In genomic region chr12:25056486-25057130, GRCh38 we compare ENCODE assay signal across 14 cellular contexts.
A peak's percentile ranks its signal among the peaks of the same experiment; 100 is the strongest.
DNase-seq lines count a peak whose midpoint lies in the region; ATAC-seq lines count a peak whose summit lies in the region.
"Had no signal": no experiment of that assay in that cellular context is flagged by ENCODE, and none has a peak within 500 bp of the region (broad histone marks: within the 10 kb centered on the region; RNA-seq: fewer than 3 reads in every experiment).

No MANE protein-coding gene starts in this region.

- CTCF ChIA-PET in CD8-positive, alpha-beta memory T cell (lab: Charles Lee): interaction anchor here (1.0 kb wide), 1 partner anchor 138 kb away, joined by 3 read pairs; the partner anchor contains the start of genes DNAI7 and ETFRF1

- no peak overlapping the region for H3K27ac ChIP-seq in CD8-positive, alpha-beta memory T cell (ENCODE audit: low read depth, low read length)
- H3K27ac ChIP-seq in substantia nigra (ENCODE audit: low read depth, low read length, poor library complexity, severe bottlenecking): no peak overlapping the region
- H3K27ac ChIP-seq: heart right ventricle, stomach had no signal

- peak overlapping the region; percentile 22 for H3K4me3 ChIP-seq in CD8-positive, alpha-beta memory T cell (ENCODE audit: low read length)
- H3K4me3 ChIP-seq: stomach had no signal

- peaks cover 0 to 3% of the 10 kb centered on the region in 2 donors for H3K27me3 Mint-ChIP-seq in CD8-positive, alpha-beta memory T cell
- H3K27me3 Mint-ChIP-seq in immature natural killer cell (ENCODE audit: low read depth in 3 of 3): peaks cover 4 to 16% (median 12%) of the 10 kb centered on the region in 3 donors

- H3K9me3 Mint-ChIP-seq in CD8-positive, alpha-beta memory T cell: no peaks in the 10 kb centered on the region
- no peaks in the 10 kb centered on the region for H3K9me3 Mint-ChIP-seq in immature natural killer cell

- peaks cover 43% of the 10 kb centered on the region for H3K4me1 ChIP-seq in CD8-positive, alpha-beta memory T cell (ENCODE audit: insufficient read depth, low read length)

- POLR2A ChIA-PET in CD8-positive, alpha-beta memory T cell (lab: Charles Lee): no interaction called here

- no peak for DNase-seq in CD8-positive, alpha-beta memory T cell
- DNase-seq in RPMI8226 (peak; percentile 55), immature natural killer cell (no peak), DMS114 treated with DMSO at 0.1 percent for 48 hours (lab: John Stamatoyannopoulos, UW; ENCODE audit: unreplicated experiment) (no peak), T-helper 9 cell (no peak), NCI-H187 (lab: John Stamatoyannopoulos, UW) (no peak), substantia nigra (lab: John Stamatoyannopoulos, UW) (no peak)
- DNase-seq: heart right ventricle; NCI-H1048; NCI-H510A treated with DMSO at 0.1 percent for 48 hours; posterior cingulate gyrus; stimulated activated CD4-positive, alpha-beta T cell treated with anti-CD3 and anti-CD28 coated beads, Interleukin-2, amount 100 ng/mL, for 24 hours; stomach had no signal

- H3K4me1 Mint-ChIP-seq in CD8-positive, alpha-beta memory T cell: peaks cover 52 to 72% (median 72%) of the 10 kb centered on the region in 3 donors
- peaks cover 69 to 82% of the 10 kb centered on the region in 2 donors for H3K4me1 Mint-ChIP-seq in immature natural killer cell

- H3K36me3 Mint-ChIP-seq in CD8-positive, alpha-beta memory T cell: peaks cover 0 to 22% (median 2%) of the 10 kb centered on the region in 3 donors
- H3K36me3 Mint-ChIP-seq in immature natural killer cell: no peaks in the 10 kb centered on the region

- no peaks in the 10 kb centered on the region for H3K36me3 ChIP-seq in CD8-positive, alpha-beta memory T cell (ENCODE audit: insufficient read depth, low read length)
- H3K36me3 ChIP-seq: heart right ventricle, stomach had no signal

- peak overlapping the region; percentile 64 to 91 (median 80) for H3K4me3 Mint-ChIP-seq in CD8-positive, alpha-beta memory T cell
- peak overlapping the region; percentile 78 to 90 (median 85) for H3K4me3 Mint-ChIP-seq in immature natural killer cell

- no peaks in the 10 kb centered on the region for H3K27me3 ChIP-seq in CD8-positive, alpha-beta memory T cell (ENCODE audit: insufficient read depth, low read length, poor library complexity, severe bottlenecking)
- H3K27me3 ChIP-seq: heart right ventricle, stomach had no signal

- no peaks in the 10 kb centered on the region for H3K9me3 ChIP-seq in CD8-positive, alpha-beta memory T cell (ENCODE audit: low read length)
- H3K9me3 ChIP-seq: heart right ventricle, stomach had no signal

- peak; percentile 18 for ATAC-seq in GM19023 (IDR thresholded peaks at IDR 0.05; ENCODE audit: unreplicated experiment)
- ATAC-seq: heart right ventricle had no signal

- peak overlapping the region; percentile 4 to 88 (median 68) for H3K27ac Mint-ChIP-seq in CD8-positive, alpha-beta memory T cell
- peak overlapping the region; percentile 87 to 94 (median 92) for H3K27ac Mint-ChIP-seq in immature natural killer cell
